ENCODE assay signal across 24 cellular contexts in the genomic region with DNA sequence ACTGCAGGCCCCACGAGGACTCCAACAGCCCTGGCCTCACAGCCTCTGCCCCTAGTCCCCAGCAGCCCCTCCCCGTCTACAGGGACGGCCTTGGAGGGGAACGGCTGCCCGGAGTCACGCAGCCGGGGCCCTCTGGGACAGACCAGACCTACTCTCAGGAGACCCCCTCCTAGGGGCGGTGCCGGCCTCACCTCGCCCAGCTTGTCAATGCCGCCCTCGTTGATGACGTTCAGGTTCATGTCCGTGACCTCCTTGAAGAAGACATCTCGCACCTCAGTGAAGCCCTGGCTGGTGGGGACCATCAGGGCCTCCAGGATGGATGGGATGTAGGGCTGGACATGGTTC. TPM values are rescaled to one million over a fixed set of nuclear protein-coding genes. Genes with fewer than 3 reads are reported as not detected.
DNase-seq lines count a peak whose midpoint lies in the region; ATAC-seq and TF ChIP-seq lines count a peak whose summit lies in the region.
"Had no signal": no experiment of that assay in that cellular context is flagged by ENCODE, and none has a peak within 500 bp of the region (broad histone marks: within the 10 kb centered on the region; RNA-seq: fewer than 3 reads in every experiment).

No MANE protein-coding gene starts in this region.

- no peak overlapping the region for H3K14ac ChIP-seq in mesenchymal stem cell (ENCODE audit: low read length in 2 of 2)

- H2BK120ac ChIP-seq in mesenchymal stem cell (ENCODE audit: low read depth, low read length) = no peak overlapping the region

- WGBS in mesenchymal stem cell = 85% methylated on average over 15 of the region's 15 CpGs
- 41% methylated on average over 15 of the region's 15 CpGs; no CpG with 5 or more reads in 1 of the 2 donors for WGBS in testis, 2 donors

- peak overlapping the region in 1 of 2 experiments; percentile 46 for H3K18ac ChIP-seq in mesenchymal stem cell (ENCODE audit: low read depth in 1 of 2, low read length in 2 of 2)

- no peak overlapping the region for H3K27ac Mint-ChIP-seq in naive thymus-derived CD4-positive, alpha-beta T cell
- H3K27ac Mint-ChIP-seq: activated naive CD8-positive, alpha-beta T cell; effector memory CD8-positive, alpha-beta T cell; IgD-negative memory B cell; progenitor cell of endocrine pancreas had no signal

- H3K9me3 ChIP-seq in mesenchymal stem cell (ENCODE audit: control insufficient read depth, low read length) (no peaks in the 10 kb centered on the region), testis (no peaks in the 10 kb centered on the region), vagina (no peaks in the 10 kb centered on the region)
- H3K9me3 ChIP-seq in naive thymus-derived CD4-positive, alpha-beta T cell (ENCODE audit: control insufficient read depth in 2 of 3, low read length in 3 of 3) = no peaks in the 10 kb centered on the region

- peaks cover 0 to 4% (median 0%) of the 10 kb centered on the region in 7 donors for H3K4me1 Mint-ChIP-seq in naive thymus-derived CD4-positive, alpha-beta T cell
- H3K4me1 Mint-ChIP-seq: IgD-negative memory B cell had no signal

- no peak overlapping the region for H2BK15ac ChIP-seq in mesenchymal stem cell (ENCODE audit: low read depth, poor library complexity, severe bottlenecking)

- H3K9ac ChIP-seq in mesenchymal stem cell (ENCODE audit: low read length) = no peak overlapping the region

- peaks cover 0 to 8% (median 0%) of the 10 kb centered on the region in 5 donors for H3K36me3 Mint-ChIP-seq in naive thymus-derived CD4-positive, alpha-beta T cell
- H3K36me3 Mint-ChIP-seq: IgD-negative memory B cell had no signal

- TF ChIP-seq CTCF in RWPE1 (conservative IDR thresholded peaks at IDR 0.05; ENCODE audit: low read depth) (no peak), testis (IDR thresholded peaks at IDR 0.05) (no peak), vagina (IDR thresholded peaks at IDR 0.05) (no peak)

- no peaks in the 10 kb centered on the region for H3K27me3 Mint-ChIP-seq in naive thymus-derived CD4-positive, alpha-beta T cell
- H3K27me3 Mint-ChIP-seq: activated naive CD8-positive, alpha-beta T cell; effector memory CD8-positive, alpha-beta T cell; IgD-negative memory B cell; progenitor cell of endocrine pancreas had no signal

- CTCF ChIA-PET in RWPE1 (lab: Yijun Ruan, JAX) = no interaction called here
- CTCF ChIA-PET in naive thymus-derived CD4-positive, alpha-beta T cell (lab: Charles Lee) = no interaction called here

- H3K79me1 ChIP-seq in mesenchymal stem cell (replicated peaks; ENCODE audit: low read length, poor library complexity, severe bottlenecking) = peaks cover 2% of the 10 kb centered on the region

- no peak overlapping the region for H3K4me2 ChIP-seq in mesenchymal stem cell (ENCODE audit: low read length, poor library complexity, severe bottlenecking)

- DNase-seq in RWPE1 (ENCODE audit: low spot score) = no peak
- no peak for DNase-seq in Right ventricle myocardium superior
- no peak for DNase-seq in mesenchymal stem cell
- DNase-seq in testis = no peak
- DNase-seq in activated CD4-positive, alpha-beta T cell treated with anti-CD3 and anti-CD28 coated beads, Interleukin-2, amount 50 U/mL, for 48 hours = no peak
- DNase-seq in H7 = no peak
- no peak for DNase-seq in naive thymus-derived CD4-positive, alpha-beta T cell
- no peak for DNase-seq in vagina (ENCODE audit: extremely low spot score in 2 of 2)
- DNase-seq: activated CD4-positive, alpha-beta T cell treated with anti-CD3 and anti-CD28 coated beads for 48 hours; effector memory CD8-positive, alpha-beta T cell; EL; H9; NCI-H2081 treated with DMSO at 0.1 percent for 48 hours; NCI-H446; OCI-M1; SHP77 treated with DMSO at 0.1 percent for 48 hours; stimulated activated CD4-positive, alpha-beta T cell treated with anti-CD3 and anti-CD28 coated beads, Interleukin-4, amount 100 ng/mL, for 1 hour; stimulated activated naive CD4-positive, alpha-beta T cell treated with Interleukin-2 at 50 U/mL for 16 hours; T-helper 1 cell had no signal

- H3K27me3 ChIP-seq in mesenchymal stem cell (ENCODE audit: control insufficient read depth in 1 of 2, insufficient read depth in 1 of 2, low read length in 2 of 2) = no peaks in the 10 kb centered on the region
- no peaks in the 10 kb centered on the region for H3K27me3 ChIP-seq in testis
- H3K27me3 ChIP-seq in H7 (ENCODE audit: control insufficient read depth, insufficient read depth, low read length) = no peaks in the 10 kb centered on the region
- no peaks in the 10 kb centered on the region for H3K27me3 ChIP-seq in naive thymus-derived CD4-positive, alpha-beta T cell (ENCODE audit: control insufficient read depth in 2 of 2, insufficient read depth in 2 of 2, low read length in 2 of 2)
- H3K27me3 ChIP-seq in vagina = no peaks in the 10 kb centered on the region

- peak overlapping the region; percentile 77 for H4K8ac ChIP-seq in mesenchymal stem cell (ENCODE audit: low read length)

- no peak overlapping the region for H4K91ac ChIP-seq in mesenchymal stem cell (ENCODE audit: low read length)

- H2BK5ac ChIP-seq in mesenchymal stem cell (ENCODE audit: low read depth, low read length, poor library complexity, severe bottlenecking) = no peak overlapping the region

- peak overlapping the region in 1 of 2 experiments; percentile 74 for H3K23ac ChIP-seq in mesenchymal stem cell (ENCODE audit: low read length in 2 of 2)

- H3K36me3 ChIP-seq in mesenchymal stem cell (ENCODE audit: control insufficient read depth in 1 of 2, insufficient read depth in 2 of 2, low read depth in 1 of 2, low read length in 2 of 2) (peaks cover 69 to 86% of the 10 kb centered on the region in 2 experiments), testis (ENCODE audit: low read depth, missing control alignments) (no peaks in the 10 kb centered on the region), H7 (replicated peaks; ENCODE audit: control insufficient read depth, insufficient read depth, low read length) (peaks cover 1% of the 10 kb centered on the region), vagina (peaks cover 0 to 87% of the 10 kb centered on the region in 2 donors)
- peaks cover 0 to 14% (median 0%) of the 10 kb centered on the region in 3 experiments for H3K36me3 ChIP-seq in naive thymus-derived CD4-positive, alpha-beta T cell (ENCODE audit: control insufficient read depth in 2 of 3, insufficient read depth in 3 of 3, low read length in 3 of 3)

- H3K4ac ChIP-seq in mesenchymal stem cell (ENCODE audit: low read depth in 1 of 2, low read length in 2 of 2) = peak overlapping the region in 1 of 2 experiments; percentile 70

- no peak overlapping the region for H3K4me3 Mint-ChIP-seq in naive thymus-derived CD4-positive, alpha-beta T cell
- H3K4me3 Mint-ChIP-seq: activated naive CD8-positive, alpha-beta T cell; effector memory CD8-positive, alpha-beta T cell; H9; IgD-negative memory B cell had no signal

- ATAC-seq in Right ventricle myocardium superior (ENCODE audit: poor library complexity) = peak; percentile 30
- no peak for ATAC-seq in naive thymus-derived CD4-positive, alpha-beta T cell
- ATAC-seq: effector memory CD8-positive, alpha-beta T cell; left colon had no signal

- TF ChIP-seq POLR2A in testis (IDR thresholded peaks at IDR 0.05) (no peak), vagina (IDR thresholded peaks at IDR 0.05) (no peak)

- POLR2A ChIA-PET in RWPE1 (lab: Yijun Ruan, JAX; ENCODE audit: low non-redundant PET) = no interaction called here
- POLR2A ChIA-PET in naive thymus-derived CD4-positive, alpha-beta T cell (lab: Charles Lee) = no interaction called here

- H2AK5ac ChIP-seq in mesenchymal stem cell (ENCODE audit: low read length, severe bottlenecking) = peak overlapping the region; percentile 5

- no peaks in the 10 kb centered on the region for H3K9me3 Mint-ChIP-seq in naive thymus-derived CD4-positive, alpha-beta T cell
- H3K9me3 Mint-ChIP-seq: effector memory CD8-positive, alpha-beta T cell; H9; IgD-negative memory B cell had no signal

- H3K4me1 ChIP-seq in mesenchymal stem cell (ENCODE audit: control insufficient read depth, insufficient read depth, low read depth, low read length) (peaks cover 37% of the 10 kb centered on the region), testis (peaks cover 39% of the 10 kb centered on the region), vagina (no peaks in the 10 kb centered on the region)
- H3K4me1 ChIP-seq in naive thymus-derived CD4-positive, alpha-beta T cell (ENCODE audit: control insufficient read depth in 2 of 2, insufficient read depth in 2 of 2, low read length in 2 of 2) = no peaks in the 10 kb centered on the region

- intact Hi-C loops in Right ventricle myocardium superior (cut with DNase I) = no loop called here
- intact Hi-C loops in testis (cut with DNase I; ENCODE audit: low total_unique reads) = loop anchor here (5.0 kb wide), 1 partner anchor 77 kb away; no protein-coding TSS in a partner anchor
- intact Hi-C loops in naive thymus-derived CD4-positive, alpha-beta T cell (cut with micrococcal nuclease) = no loop called here
- intact Hi-C loops in vagina (cut with DNase I) = loop anchor here (10.0 kb wide), 2 partner anchors 225 to 415 kb away; partner anchors contain the start of gene TOR2A

- no peak overlapping the region for H2BK12ac ChIP-seq in mesenchymal stem cell (ENCODE audit: low read length in 2 of 2)

- no peak overlapping the region for H3K4me3 ChIP-seq in mesenchymal stem cell (ENCODE audit: insufficient read depth in 1 of 2, low read depth in 1 of 2, low read length in 2 of 2)
- H3K4me3 ChIP-seq in testis = no peak overlapping the region
- no peak overlapping the region for H3K4me3 ChIP-seq in H7 (ENCODE audit: insufficient read depth, low read depth, low read length)
- no peak overlapping the region for H3K4me3 ChIP-seq in naive thymus-derived CD4-positive, alpha-beta T cell (ENCODE audit: low read length)
- H3K4me3 ChIP-seq in vagina = no peak overlapping the region

- H2AFZ ChIP-seq in mesenchymal stem cell (ENCODE audit: low read depth, low read length) = no peak overlapping the region

- H3K27ac ChIP-seq in RWPE1 (peak overlapping the region; percentile 93), mesenchymal stem cell (ENCODE audit: low read length, poor library complexity, severe bottlenecking) (peak overlapping the region; percentile 42), testis (peak overlapping the region; percentile 64 to 72), vagina (no peak overlapping the region)
- H3K27ac ChIP-seq in naive thymus-derived CD4-positive, alpha-beta T cell (ENCODE audit: low read depth, low read length) = no peak overlapping the region
- H3K27ac ChIP-seq: C4-2B had no signal

RNA-seq across cellular contexts. Expression of gene LRSAM1, which starts 58.6 kb away (rescaled TPM):
- total RNA-seq in Right ventricle myocardium superior (52.1 TPM), testis (10 to 100 TPM; 20.5 to 22.0 TPM), vagina (30.0 TPM)
- 7.9 TPM for polyA plus RNA-seq in mesenchymal stem cell (2013, experiment 1 of 2)
- polyA plus RNA-seq in mesenchymal stem cell (2013, experiment 2 of 2) = 7.2 TPM
- 9.9 TPM for polyA plus RNA-seq in testis (ENCODE audit: insufficient read depth, low read depth, low replicate concordance)
- total RNA-seq in H7 (2014; rRNA removed; shearing (Covaris generic)) = 15.8 and 18.5 TPM in 2 replicates
- 10 to 100 TPM; 15.1 to 23.3 (median 19.8) TPM for total RNA-seq in naive thymus-derived CD4-positive, alpha-beta T cell
- polyA plus RNA-seq in naive thymus-derived CD4-positive, alpha-beta T cell = 1 to 10 TPM; 4.0 to 7.7 TPM

RNA-seq across cellular contexts. Expression of gene RPL12, which starts 58.7 kb away (rescaled TPM):
- 628 TPM for total RNA-seq in Right ventricle myocardium superior
- polyA plus RNA-seq in mesenchymal stem cell (2013, experiment 1 of 2) = 2,850 TPM
- polyA plus RNA-seq in mesenchymal stem cell (2013, experiment 2 of 2) = 2,702 TPM
- 100 to 1,000 TPM; 499 to 950 TPM for total RNA-seq in testis
- polyA plus RNA-seq in testis (ENCODE audit: insufficient read depth, low read depth, low replicate concordance) = 1,237 TPM
- 2,182 and 2,219 TPM in 2 replicates for total RNA-seq in H7 (2014; rRNA removed; shearing (Covaris generic))
- total RNA-seq in naive thymus-derived CD4-positive, alpha-beta T cell = 1,000 to 10,000 TPM; 1,005 to 1,932 (median 1,675) TPM
- polyA plus RNA-seq in naive thymus-derived CD4-positive, alpha-beta T cell = 1,000 to 10,000 TPM; 1,937 to 1,958 TPM
- total RNA-seq in vagina = 2,572 TPM

Comparison
In these comparisons a context has a peak if more than half of its experiments do, and no peak if none do; other contexts are left out.
1. H3K27ac ChIP-seq: peak in RWPE1 (single experiment), mesenchymal stem cell (single experiment) and testis (2 of 2); none in naive thymus-derived CD4-positive, alpha-beta T cell (single experiment) and vagina (single experiment).
2. intact Hi-C loops: an anchor here in testis (5.0 kb wide) and vagina (10.0 kb wide); none called in Right ventricle myocardium superior and naive thymus-derived CD4-positive, alpha-beta T cell.